1 cellular context compared by ENCODE assay signal in genomic region chrX:47217121-47217851, GRCh38.
TF ChIP-seq lines count a peak whose summit lies in the region.

No MANE protein-coding gene starts in this region.

TF ChIP-seq in GM12878, 131 proteins besides CTCF, POLR2A, EP300 and RAD21:
- TF ChIP-seq POLR2AphosphoS2 (IDR thresholded peaks at IDR 0.05; ENCODE audit: low read depth, low read length) (peak; percentile 49; the same call in 1 of the 2 replicates), POU2F2 (IDR thresholded peaks at IDR 0.05; ENCODE audit: borderline replicate concordance, low read depth, low read length) (peak; percentile 85), BHLHE40 (IDR thresholded peaks at IDR 0.05; ENCODE audit: borderline replicate concordance in 1 of 2, low read depth in 2 of 2, low read length in 1 of 2) (peak in 1 of 2 experiments; percentile 34; a peak in 2 of 4 replicates), NRF1 (conservative IDR thresholded peaks at IDR 0.05; ENCODE audit: low read depth, low read length) (peak; percentile 54), RELA (IDR thresholded peaks at IDR 0.05; ENCODE audit: borderline replicate concordance, partially characterized antibody) (no peak), MEF2B (IDR thresholded peaks at IDR 0.05; ENCODE audit: partially characterized antibody, poor library complexity, severe bottlenecking) (no peak), IKZF1 (conservative IDR thresholded peaks at IDR 0.05) (peak; percentile 27; the same call in 1 of the 2 replicates), NFXL1 (IDR thresholded peaks at IDR 0.05; ENCODE audit: borderline replicate concordance) (no peak), PRDM15 (CRISPR knock-in tag; IDR thresholded peaks at IDR 0.05) (no peak), HDAC2 (IDR thresholded peaks at IDR 0.05) (no peak), ZNF207 (IDR thresholded peaks at IDR 0.05; ENCODE audit: borderline replicate concordance) (peak; percentile 32; the same call in 1 of the 2 replicates)
- TF ChIP-seq, protein P1, sequence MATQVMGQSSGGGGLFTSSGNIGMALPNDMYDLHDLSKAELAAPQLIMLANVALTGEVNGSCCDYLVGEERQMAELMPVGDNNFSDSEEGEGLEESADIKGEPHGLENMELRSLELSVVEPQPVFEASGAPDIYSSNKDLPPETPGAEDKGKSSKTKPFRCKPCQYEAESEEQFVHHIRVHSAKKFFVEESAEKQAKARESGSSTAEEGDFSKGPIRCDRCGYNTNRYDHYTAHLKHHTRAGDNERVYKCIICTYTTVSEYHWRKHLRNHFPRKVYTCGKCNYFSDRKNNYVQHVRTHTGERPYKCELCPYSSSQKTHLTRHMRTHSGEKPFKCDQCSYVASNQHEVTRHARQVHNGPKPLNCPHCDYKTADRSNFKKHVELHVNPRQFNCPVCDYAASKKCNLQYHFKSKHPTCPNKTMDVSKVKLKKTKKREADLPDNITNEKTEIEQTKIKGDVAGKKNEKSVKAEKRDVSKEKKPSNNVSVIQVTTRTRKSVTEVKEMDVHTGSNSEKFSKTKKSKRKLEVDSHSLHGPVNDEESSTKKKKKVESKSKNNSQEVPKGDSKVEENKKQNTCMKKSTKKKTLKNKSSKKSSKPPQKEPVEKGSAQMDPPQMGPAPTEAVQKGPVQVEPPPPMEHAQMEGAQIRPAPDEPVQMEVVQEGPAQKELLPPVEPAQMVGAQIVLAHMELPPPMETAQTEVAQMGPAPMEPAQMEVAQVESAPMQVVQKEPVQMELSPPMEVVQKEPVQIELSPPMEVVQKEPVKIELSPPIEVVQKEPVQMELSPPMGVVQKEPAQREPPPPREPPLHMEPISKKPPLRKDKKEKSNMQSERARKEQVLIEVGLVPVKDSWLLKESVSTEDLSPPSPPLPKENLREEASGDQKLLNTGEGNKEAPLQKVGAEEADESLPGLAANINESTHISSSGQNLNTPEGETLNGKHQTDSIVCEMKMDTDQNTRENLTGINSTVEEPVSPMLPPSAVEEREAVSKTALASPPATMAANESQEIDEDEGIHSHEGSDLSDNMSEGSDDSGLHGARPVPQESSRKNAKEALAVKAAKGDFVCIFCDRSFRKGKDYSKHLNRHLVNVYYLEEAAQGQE (IDR thresholded peaks at IDR 0.05; ENCODE audit: low read depth, low read length): 0 out of 2 replicates have a peak, but pooled peaks have one; percentile 14
